In the genomic region with DNA sequence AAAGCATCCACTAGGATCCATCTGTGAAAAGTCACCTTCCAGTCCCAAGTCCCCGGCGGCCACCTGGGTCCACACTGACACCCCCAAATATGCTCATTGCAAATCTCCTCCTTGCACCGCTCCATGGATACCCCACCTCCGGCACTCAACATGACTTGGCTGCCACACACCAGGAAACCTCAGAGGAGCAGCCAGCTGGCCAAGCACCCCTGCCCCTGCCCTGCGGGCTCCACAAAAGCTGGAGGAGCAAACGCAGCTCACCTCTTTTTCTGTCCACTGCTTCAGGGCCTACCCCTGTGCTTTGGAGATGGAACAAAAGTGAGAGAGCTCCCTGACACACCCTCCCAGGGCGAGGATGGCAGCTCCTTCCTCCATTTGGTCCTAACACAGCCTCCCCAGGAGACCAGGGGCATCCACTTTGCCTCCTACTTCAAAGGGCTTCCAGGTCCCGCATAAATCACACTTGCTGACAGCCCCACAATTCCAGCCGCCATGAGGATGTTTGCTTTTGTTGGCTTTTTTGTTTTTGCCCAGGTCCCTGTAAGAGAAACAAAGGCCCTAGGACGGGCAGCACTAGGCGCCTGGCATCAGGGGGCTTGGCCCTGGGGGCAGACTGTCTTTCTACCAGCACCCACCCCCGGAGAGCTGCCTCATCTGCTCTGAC, we compare ENCODE assay signal across 26 cellular contexts. TPM values are rescaled to one million over a fixed set of nuclear protein-coding genes. Genes with fewer than 3 reads are reported as not detected.
DNase-seq lines count a peak whose midpoint lies in the region; ATAC-seq and TF ChIP-seq lines count a peak whose summit lies in the region.
"Had no signal": no experiment of that assay in that cellular context is flagged by ENCODE, and none has a peak within 500 bp of the region (broad histone marks: within the 10 kb centered on the region; RNA-seq: fewer than 3 reads in every experiment).

No MANE protein-coding gene starts in this region.

- H3K36me3 ChIP-seq in HEK293 (ENCODE audit: control insufficient read depth in 2 of 2, insufficient read depth in 1 of 2, low read length in 2 of 2) (no peaks in the 10 kb centered on the region), gastroesophageal sphincter (no peaks in the 10 kb centered on the region), H7 (replicated peaks; ENCODE audit: control insufficient read depth, insufficient read depth, low read length) (no peaks in the 10 kb centered on the region)
- H3K36me3 ChIP-seq: breast epithelium had no signal

- ATAC-seq in gastroesophageal sphincter: no peak
- ATAC-seq in HG02610 (IDR thresholded peaks at IDR 0.05; ENCODE audit: unreplicated experiment): no peak
- no peak for ATAC-seq in GM21390 (IDR thresholded peaks at IDR 0.05; ENCODE audit: unreplicated experiment)
- ATAC-seq: activated CD8-positive, alpha-beta T cell treated with anti-CD3 and anti-CD28 coated beads for 36 hours; GM12878; left ventricle myocardium superior had no signal

- TF ChIP-seq EP300 in gastroesophageal sphincter (IDR thresholded peaks at IDR 0.05): no peak

- peak overlapping the region; percentile 82 for H3K27ac Mint-ChIP-seq in progenitor cell of endocrine pancreas
- H3K27ac Mint-ChIP-seq: activated B cell treated with CpG ODN at 0.5 μM for 24 hours; activated CD8-positive, alpha-beta T cell treated with anti-CD3 and anti-CD28 coated beads for 36 hours; CD4-positive, alpha-beta T cell had no signal

- H3K4me1 ChIP-seq in HEK293 (ENCODE audit: control insufficient read depth, insufficient read depth, low read length) (no peaks in the 10 kb centered on the region), gastroesophageal sphincter (peaks cover 2 to 74% (median 3%) of the 10 kb centered on the region in 3 donors)
- H3K4me1 ChIP-seq: breast epithelium, testis had no signal

- H3K27me3 ChIP-seq in gastroesophageal sphincter (no peaks in the 10 kb centered on the region), H7 (ENCODE audit: control insufficient read depth, insufficient read depth, low read length) (no peaks in the 10 kb centered on the region)
- H3K27me3 ChIP-seq: breast epithelium, testis had no signal

- H3K27me3 Mint-ChIP-seq in progenitor cell of endocrine pancreas: peaks cover 10% of the 10 kb centered on the region
- H3K27me3 Mint-ChIP-seq: activated CD8-positive, alpha-beta T cell treated with anti-CD3 and anti-CD28 coated beads for 36 hours had no signal

- H3K27ac ChIP-seq in HEK293 (ENCODE audit: extremely low read depth, low read depth, low read length) (no peak overlapping the region), gastroesophageal sphincter (peak overlapping the region; percentile 2 to 80 (median 78))
- H3K27ac ChIP-seq: coronary artery, skin epidermis, testis had no signal

- peaks cover 14% of the 10 kb centered on the region for H3K4me1 Mint-ChIP-seq in progenitor cell of endocrine pancreas (ENCODE audit: low read depth)
- H3K4me1 Mint-ChIP-seq: activated B cell treated with CpG ODN at 0.5 μM for 24 hours had no signal

- POLR2A ChIA-PET in HEK293 (lab: Yijun Ruan, JAX): no interaction called here

- 43 to 65% methylated on average over 4 to 6 of the region's 12 CpGs for WGBS in gastroesophageal sphincter (ENCODE audit: low coverage in 1 of 2), 2 donors

- H3K9me3 Mint-ChIP-seq in progenitor cell of endocrine pancreas (ENCODE audit: low read depth): peaks cover 15% of the 10 kb centered on the region

- DNase-seq in NCI-H69 (lab: John Stamatoyannopoulos, UW) (peak; percentile 96), progenitor cell of endocrine pancreas (ENCODE audit: low spot score, unreplicated experiment) (no peak), H7 (no peak), NCI-H2107 (lab: John Stamatoyannopoulos, UW) (no peak)
- DNase-seq: activated B cell treated with CpG ODN at 0.5 μM for 24 hours; activated CD8-positive, alpha-beta T cell treated with anti-CD3 and anti-CD28 coated beads for 36 hours; activated T-cell treated with anti-CD3 and anti-CD28 coated beads, Interleukin-2, amount 50 U/mL, for 1 hour; CD4-positive, alpha-beta T cell; DMS79; GOT3; left ventricle myocardium superior; NCI-H1105; NCI-H2081 treated with DMSO at 0.1 percent for 48 hours; NCI-H526; stimulated activated CD4-positive, alpha-beta T cell treated with anti-CD3 and anti-CD28 coated beads, Interleukin-1b, Interleukin-23, amount 100 ng/mL, for 48 hours; T1000; testis had no signal

- TF ChIP-seq POLR2A in gastroesophageal sphincter (IDR thresholded peaks at IDR 0.05): no peak

- CTCF ChIA-PET in HEK293 (lab: Yijun Ruan, JAX): interaction anchor here (0.6 to 2.8 kb wide), 3 partner anchors 15 to 203 kb away, joined by 3 to 18 read pairs (median 3); a partner anchor contains a TSS

- no peak overlapping the region for H3K4me3 ChIP-seq in HEK293 (ENCODE audit: low read depth, low read length)
- no peak overlapping the region for H3K4me3 ChIP-seq in gastroesophageal sphincter
- no peak overlapping the region for H3K4me3 ChIP-seq in H7 (ENCODE audit: insufficient read depth, low read depth, low read length)
- H3K4me3 ChIP-seq: breast epithelium, coronary artery, GM12878, skin epidermis, testis had no signal

- no peak overlapping the region for H3K4me3 Mint-ChIP-seq in progenitor cell of endocrine pancreas (ENCODE audit: low read depth)
- H3K4me3 Mint-ChIP-seq: activated B cell treated with CpG ODN at 0.5 μM for 24 hours; activated CD8-positive, alpha-beta T cell treated with anti-CD3 and anti-CD28 coated beads for 36 hours; CD4-positive, alpha-beta T cell had no signal

- H3K36me3 Mint-ChIP-seq in progenitor cell of endocrine pancreas (ENCODE audit: insufficient read depth): peaks cover 19% of the 10 kb centered on the region

- H3K9me3 ChIP-seq in HEK293 (ENCODE audit: control insufficient read depth, insufficient read depth, low read depth, low read length) (no peaks in the 10 kb centered on the region), gastroesophageal sphincter (peaks cover 0 to 17% (median 6%) of the 10 kb centered on the region in 3 donors)
- H3K9me3 ChIP-seq: testis had no signal

- no peak for TF ChIP-seq CTCF in HEK293 (tag by site-specific recombination; IDR thresholded peaks at IDR 0.05)
- TF ChIP-seq CTCF in gastroesophageal sphincter (IDR thresholded peaks at IDR 0.05): no peak
- no peak for TF ChIP-seq CTCF in progenitor cell of endocrine pancreas (IDR thresholded peaks at IDR 0.05; ENCODE audit: unreplicated experiment)

TF ChIP-seq in HEK293, 187 proteins besides CTCF, POLR2A, EP300 and RAD21 (continues in another document):
- TF ChIP-seq, protein P1, sequence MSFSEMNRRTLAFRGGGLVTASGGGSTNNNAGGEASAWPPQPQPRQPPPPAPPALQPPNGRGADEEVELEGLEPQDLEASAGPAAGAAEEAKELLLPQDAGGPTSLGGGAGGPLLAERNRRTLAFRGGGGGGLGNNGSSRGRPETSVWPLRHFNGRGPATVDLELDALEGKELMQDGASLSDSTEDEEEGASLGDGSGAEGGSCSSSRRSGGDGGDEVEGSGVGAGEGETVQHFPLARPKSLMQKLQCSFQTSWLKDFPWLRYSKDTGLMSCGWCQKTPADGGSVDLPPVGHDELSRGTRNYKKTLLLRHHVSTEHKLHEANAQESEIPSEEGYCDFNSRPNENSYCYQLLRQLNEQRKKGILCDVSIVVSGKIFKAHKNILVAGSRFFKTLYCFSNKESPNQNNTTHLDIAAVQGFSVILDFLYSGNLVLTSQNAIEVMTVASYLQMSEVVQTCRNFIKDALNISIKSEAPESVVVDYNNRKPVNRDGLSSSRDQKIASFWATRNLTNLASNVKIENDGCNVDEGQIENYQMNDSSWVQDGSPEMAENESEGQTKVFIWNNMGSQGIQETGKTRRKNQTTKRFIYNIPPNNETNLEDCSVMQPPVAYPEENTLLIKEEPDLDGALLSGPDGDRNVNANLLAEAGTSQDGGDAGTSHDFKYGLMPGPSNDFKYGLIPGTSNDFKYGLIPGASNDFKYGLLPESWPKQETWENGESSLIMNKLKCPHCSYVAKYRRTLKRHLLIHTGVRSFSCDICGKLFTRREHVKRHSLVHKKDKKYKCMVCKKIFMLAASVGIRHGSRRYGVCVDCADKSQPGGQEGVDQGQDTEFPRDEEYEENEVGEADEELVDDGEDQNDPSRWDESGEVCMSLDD (tag by site-specific recombination; IDR thresholded peaks at IDR 0.05): no peak
- TF ChIP-seq ZIC2 (tag by site-specific recombination; IDR thresholded peaks at IDR 0.05) (peak; percentile 52; the same call in 1 of the 2 replicates), FEZF1 (tag by site-specific recombination; IDR thresholded peaks at IDR 0.05) (peak; percentile 72), GLIS1 (tag by site-specific recombination; IDR thresholded peaks at IDR 0.05) (peak; percentile 81)
- TF ChIP-seq, protein P2, sequence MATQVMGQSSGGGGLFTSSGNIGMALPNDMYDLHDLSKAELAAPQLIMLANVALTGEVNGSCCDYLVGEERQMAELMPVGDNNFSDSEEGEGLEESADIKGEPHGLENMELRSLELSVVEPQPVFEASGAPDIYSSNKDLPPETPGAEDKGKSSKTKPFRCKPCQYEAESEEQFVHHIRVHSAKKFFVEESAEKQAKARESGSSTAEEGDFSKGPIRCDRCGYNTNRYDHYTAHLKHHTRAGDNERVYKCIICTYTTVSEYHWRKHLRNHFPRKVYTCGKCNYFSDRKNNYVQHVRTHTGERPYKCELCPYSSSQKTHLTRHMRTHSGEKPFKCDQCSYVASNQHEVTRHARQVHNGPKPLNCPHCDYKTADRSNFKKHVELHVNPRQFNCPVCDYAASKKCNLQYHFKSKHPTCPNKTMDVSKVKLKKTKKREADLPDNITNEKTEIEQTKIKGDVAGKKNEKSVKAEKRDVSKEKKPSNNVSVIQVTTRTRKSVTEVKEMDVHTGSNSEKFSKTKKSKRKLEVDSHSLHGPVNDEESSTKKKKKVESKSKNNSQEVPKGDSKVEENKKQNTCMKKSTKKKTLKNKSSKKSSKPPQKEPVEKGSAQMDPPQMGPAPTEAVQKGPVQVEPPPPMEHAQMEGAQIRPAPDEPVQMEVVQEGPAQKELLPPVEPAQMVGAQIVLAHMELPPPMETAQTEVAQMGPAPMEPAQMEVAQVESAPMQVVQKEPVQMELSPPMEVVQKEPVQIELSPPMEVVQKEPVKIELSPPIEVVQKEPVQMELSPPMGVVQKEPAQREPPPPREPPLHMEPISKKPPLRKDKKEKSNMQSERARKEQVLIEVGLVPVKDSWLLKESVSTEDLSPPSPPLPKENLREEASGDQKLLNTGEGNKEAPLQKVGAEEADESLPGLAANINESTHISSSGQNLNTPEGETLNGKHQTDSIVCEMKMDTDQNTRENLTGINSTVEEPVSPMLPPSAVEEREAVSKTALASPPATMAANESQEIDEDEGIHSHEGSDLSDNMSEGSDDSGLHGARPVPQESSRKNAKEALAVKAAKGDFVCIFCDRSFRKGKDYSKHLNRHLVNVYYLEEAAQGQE (tag by site-specific recombination; IDR thresholded peaks at IDR 0.05): no peak

RNA-seq across cellular contexts. Expression of a gene that starts 14.8 kb away (rescaled TPM):
- total RNA-seq in gastroesophageal sphincter (10 to 100 TPM; 40.8 to 69.1 (median 63.2) TPM), progenitor cell of endocrine pancreas (23.6 and 23.9 TPM in 2 replicates)
- total RNA-seq in H7 (2014; rRNA removed; shearing (Covaris generic)): 19.4 and 40.0 TPM in 2 replicates
- total RNA-seq: activated B cell treated with CpG ODN at 0.5 μM for 24 hours; activated CD8-positive, alpha-beta T cell treated with anti-CD3 and anti-CD28 coated beads for 36 hours; CD4-positive, alpha-beta T cell; mononuclear cell had no signal
